10 cellular contexts compared by ENCODE assay signal in the genomic region with DNA sequence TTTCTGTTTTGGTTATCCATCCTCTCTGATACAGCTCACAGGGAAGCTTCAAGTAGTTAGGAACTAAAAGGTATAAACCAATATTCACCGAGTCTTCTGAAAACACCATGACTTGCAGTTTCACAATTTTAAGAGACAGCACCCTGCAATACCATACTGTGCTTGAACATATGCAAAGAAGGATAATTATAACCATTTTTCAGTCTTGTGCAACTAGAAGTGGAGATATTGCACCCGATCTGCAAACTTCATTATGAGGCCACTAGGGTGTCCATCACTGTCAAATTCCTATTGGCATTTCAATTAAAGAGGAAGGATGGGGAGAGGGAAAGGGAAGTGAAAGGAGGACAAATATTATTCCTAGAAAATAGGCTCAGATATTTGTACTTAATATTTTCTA. TPM values are rescaled to one million over a fixed set of nuclear protein-coding genes. Genes with fewer than 3 reads are reported as not detected.
DNase-seq lines count a peak whose midpoint lies in the region; ATAC-seq, FAIRE-seq and TF ChIP-seq lines count a peak whose summit lies in the region.
"Had no signal": no experiment of that assay in that cellular context is flagged by ENCODE, and none has a peak within 500 bp of the region (broad histone marks: within the 10 kb centered on the region; RNA-seq: fewer than 3 reads in every experiment).

No MANE protein-coding gene starts in this region.

- H3K4me1 ChIP-seq in K562 (replicated peaks in 1 of 2; ENCODE audit: control insufficient read depth in 2 of 2, insufficient read depth in 2 of 2, low read length in 2 of 2) (peaks cover 3 to 21% of the 10 kb centered on the region in 2 experiments; a peak in 2 of 5 replicates), right atrium auricular region (no peaks in the 10 kb centered on the region)

- H3K4me3 ChIP-seq in K562: no peak overlapping the region
- H3K4me3 ChIP-seq in right atrium auricular region: no peak overlapping the region

- H2AFZ ChIP-seq in K562 (ENCODE audit: low read depth, low read length): peak overlapping the region; percentile 71

- DNase-seq in K562 (ENCODE audit: extremely low read depth in 1 of 4, low spot score in 3 of 4): no peak
- DNase-seq in GM03348 (ENCODE audit: low spot score): no peak
- DNase-seq in HuH-7 (ENCODE audit: low spot score): no peak
- DNase-seq in right atrium auricular region (ENCODE audit: low spot score): no peak
- no peak for DNase-seq in effector CD4-positive, alpha-beta T cell
- DNase-seq: kidney glomerular epithelial cell, NCI-H146 had no signal

- peak; percentile 82 for ATAC-seq in GM18508 (IDR thresholded peaks at IDR 0.05; ENCODE audit: insufficient read depth, unreplicated experiment)
- ATAC-seq in GM21619 (IDR thresholded peaks at IDR 0.05; ENCODE audit: unreplicated experiment): peak; percentile 90
- peak; percentile 93 for ATAC-seq in HG03439 (IDR thresholded peaks at IDR 0.05; ENCODE audit: unreplicated experiment)
- ATAC-seq in K562: no peak; the same call in 2 of the 3 replicates

- H3K27me3 ChIP-seq in K562 (ENCODE audit: control insufficient read depth in 2 of 2, insufficient read depth in 2 of 2, low read length in 2 of 2) (no peaks in the 10 kb centered on the region), right atrium auricular region (no peaks in the 10 kb centered on the region)

- in situ Hi-C loops in K562 (cut with MboI): no loop called here

- TF ChIP-seq POLR2A in K562 (conservative IDR thresholded peaks at IDR 0.05): no peak

- no peak overlapping the region; the same call in 1 of the 2 replicates for H3K4me2 ChIP-seq in K562 (ENCODE audit: insufficient read depth, low read length)

- no peak for FAIRE-seq in K562 (lab: Jason Lieb, UNC)

- no peak overlapping the region for H3K9ac ChIP-seq in K562 (ENCODE audit: insufficient read depth in 1 of 2, low read depth in 2 of 2, low read length in 2 of 2)

- POLR2A ChIA-PET in K562 (lab: Yijun Ruan, JAX): interaction anchor here (0.6 kb wide), 1 partner anchor 15 kb away, joined by 3 read pairs; no protein-coding TSS in a partner anchor

- no peaks in the 10 kb centered on the region for H4K20me1 ChIP-seq in K562 (replicated peaks; ENCODE audit: control insufficient read depth, insufficient read depth, low read length)

- TF ChIP-seq RAD21 in K562 (CRISPR knock-in tag; conservative IDR thresholded peaks at IDR 0.05 in 1 of 2, IDR thresholded peaks at IDR 0.05 in 1 of 2): no peak

- H3K27ac ChIP-seq in K562 (ENCODE audit: extremely low read depth, low read depth, low read length) (no peak overlapping the region), right atrium auricular region (no peak overlapping the region)

- TF ChIP-seq CTCF in K562 (IDR thresholded peaks at IDR 0.05 in 2 of 3, conservative IDR thresholded peaks at IDR 0.05 in 1 of 3; ENCODE audit: insufficient read depth in 2 of 3, low read depth in 1 of 3, low read length in 3 of 3) (peak in 2 of 3 experiments; percentile 37; a peak in 3 of 6 replicates), right atrium auricular region (IDR thresholded peaks at IDR 0.05) (no peak)

- intact Hi-C loops in K562 (cut with micrococcal nuclease): no loop called here

- CTCF ChIA-PET in K562 (lab: Yijun Ruan, JAX; ENCODE audit: low intra/inter-chr PET ratio): no interaction called here

- H3K36me3 ChIP-seq in K562 (ENCODE audit: control insufficient read depth, insufficient read depth, low read length) (no peaks in the 10 kb centered on the region), right atrium auricular region (no peaks in the 10 kb centered on the region)

- BruUV-seq in K562 (replicated peaks; lab: Mats Ljungman, UMichigan): no TSS peak

- no peaks in the 10 kb centered on the region for H3K9me3 ChIP-seq in K562 (replicated peaks; ENCODE audit: control insufficient read depth, insufficient read depth, low read depth, low read length)
- H3K9me3 ChIP-seq in right atrium auricular region: no peaks in the 10 kb centered on the region

- WGBS in K562 (ENCODE audit: insufficient coverage, low coverage, missing lambda C conversion rate): 4% methylated on average over 2 of the region's 2 CpGs

- no peaks in the 10 kb centered on the region for H3K9me1 ChIP-seq in K562 (ENCODE audit: control insufficient read depth, insufficient read depth, low read length)

- no peaks in the 10 kb centered on the region for H3K79me2 ChIP-seq in K562 (ENCODE audit: control insufficient read depth, insufficient read depth, low read length)

- no peak for TF ChIP-seq EP300 in K562 (IDR thresholded peaks at IDR 0.05; ENCODE audit: low read length)

TF ChIP-seq in K562, 482 proteins besides CTCF, POLR2A, EP300 and RAD21 (continues in another document):
- TF ChIP-seq NFE2L1 (tag; IDR thresholded peaks at IDR 0.05; ENCODE audit: borderline replicate concordance, low read depth) (peak; percentile 65), ZNF707 (CRISPR knock-in tag; conservative IDR thresholded peaks at IDR 0.05) (no peak), C11orf30 (IDR thresholded peaks at IDR 0.05; ENCODE audit: low read depth) (peak; percentile 75), ZNF316 (IDR thresholded peaks at IDR 0.05) (peak; percentile 74), MAFK (IDR thresholded peaks at IDR 0.05; ENCODE audit: low read length) (peak; percentile 31; the same call in 1 of the 2 replicates), CEBPB (tag; IDR thresholded peaks at IDR 0.05) (peak; percentile 88), MAFG (tag; conservative IDR thresholded peaks at IDR 0.05) (peak; percentile 90), ZNF830 (CRISPR knock-in tag; IDR thresholded peaks at IDR 0.05) (no peak), MEIS2 (IDR thresholded peaks at IDR 0.05; ENCODE audit: partially characterized antibody) (peak; percentile 68)
- TF ChIP-seq, protein P1, sequence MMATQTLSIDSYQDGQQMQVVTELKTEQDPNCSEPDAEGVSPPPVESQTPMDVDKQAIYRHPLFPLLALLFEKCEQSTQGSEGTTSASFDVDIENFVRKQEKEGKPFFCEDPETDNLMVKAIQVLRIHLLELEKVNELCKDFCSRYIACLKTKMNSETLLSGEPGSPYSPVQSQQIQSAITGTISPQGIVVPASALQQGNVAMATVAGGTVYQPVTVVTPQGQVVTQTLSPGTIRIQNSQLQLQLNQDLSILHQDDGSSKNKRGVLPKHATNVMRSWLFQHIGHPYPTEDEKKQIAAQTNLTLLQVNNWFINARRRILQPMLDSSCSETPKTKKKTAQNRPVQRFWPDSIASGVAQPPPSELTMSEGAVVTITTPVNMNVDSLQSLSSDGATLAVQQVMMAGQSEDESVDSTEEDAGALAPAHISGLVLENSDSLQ (IDR thresholded peaks at IDR 0.05): peak; percentile 71

RNA-seq across cellular contexts. Expression of a gene that starts 32.4 kb away (rescaled TPM):
- total RNA-seq in K562 (2011; cell fraction: chromatin; rRNA removed; ENCODE audit: low replicate concordance): 90.2 and 99.8 TPM in 2 replicates
- total RNA-seq in K562 (2011; cell fraction: nucleolus; rRNA removed): 24.0 and 29.1 TPM in 2 replicates
- total RNA-seq in K562 (2011; cell fraction: nucleoplasm; rRNA removed): 14.7 and 29.8 TPM in 2 replicates
- 12.4 and 13.6 TPM in 2 replicates for total RNA-seq in K562 (2014; rRNA removed)
- total RNA-seq in K562 (2014; rRNA removed; fragmentation: Illumina TruSeq; extraction: Trizol): 21.0 and 22.1 TPM in 2 replicates
- 18.1 and 19.0 TPM in 2 replicates for total RNA-seq in K562 (2015; rRNA removed; fragmentation: Illumina TruSeq; extraction: Trizol)
- total RNA-seq in K562 (2021): 18.9 and 20.5 TPM in 2 replicates
- polyA plus RNA-seq in K562 (2011; rRNA removed): 24.9 and 26.1 TPM in 2 replicates
- polyA plus RNA-seq in K562 (2011; cell fraction: cytosol; rRNA removed): 8.4 and 14.0 TPM in 2 replicates
- 30.7 and 32.9 TPM in 2 replicates for polyA plus RNA-seq in K562 (2011; cell fraction: nucleus; rRNA removed)
- 6.1 and 11.1 TPM in 2 replicates for polyA plus RNA-seq in K562 (2012)
- 12.9 and 14.4 TPM in 2 replicates for polyA plus RNA-seq in K562 (2014; fragmentation: Illumina TruSeq; extraction: Trizol)
- 1 to 10 TPM; 3.3 to 3.9 TPM for polyA plus RNA-seq in K562 (2014; fragmentation: Nextera tagmentation; extraction: Ambion mirVana)
- 9.1 and 10.1 TPM in 2 replicates for polyA plus RNA-seq in K562 (2014; rRNA removed)
- 61.2 and 64.1 TPM in 2 replicates for polyA minus RNA-seq in K562 (2011; rRNA and poly(A)+ RNA removed)
- polyA minus RNA-seq in K562 (2011; cell fraction: cytosol; rRNA and poly(A)+ RNA removed): 9.6 and 11.6 TPM in 2 replicates
- polyA minus RNA-seq in K562 (2011; cell fraction: nucleus; rRNA and poly(A)+ RNA removed): 28.1 and 44.1 TPM in 2 replicates
- 10 to 100 TPM; 11.1 to 11.8 TPM for total RNA-seq in right atrium auricular region

RNA-seq across cellular contexts. Expression of a gene that starts 56.3 kb away (rescaled TPM):
- total RNA-seq in K562 (2011; cell fraction: chromatin; rRNA removed; ENCODE audit: low replicate concordance): 8.0 and 26.5 TPM in 2 replicates
- 1.5 and 3.0 TPM in 2 replicates for total RNA-seq in K562 (2011; cell fraction: nucleolus; rRNA removed)
- total RNA-seq in K562 (2011; cell fraction: nucleoplasm; rRNA removed): 6.6 and 7.8 TPM in 2 replicates
- total RNA-seq in K562 (2014; rRNA removed) (13.2 and 14.0 TPM in 2 replicates), K562 (2014; rRNA removed; fragmentation: Illumina TruSeq; extraction: Trizol) (21.9 and 26.4 TPM in 2 replicates), K562 (2015; rRNA removed; fragmentation: Illumina TruSeq; extraction: Trizol) (21.2 and 21.3 TPM in 2 replicates), K562 (2021) (26.2 and 27.6 TPM in 2 replicates), right atrium auricular region (10 to 100 TPM; 28.1 to 28.9 TPM)
- polyA plus RNA-seq in K562 (2011; rRNA removed) (5.4 and 13.6 TPM in 2 replicates), K562 (2014; fragmentation: Illumina TruSeq; extraction: Trizol) (22.5 and 23.5 TPM in 2 replicates), K562 (2014; fragmentation: Nextera tagmentation; extraction: Ambion mirVana) (10 to 100 TPM in 1 of 2 experiments, 1 to 10 TPM in 1; 8.3 to 11.4 TPM), K562 (2014; rRNA removed) (14.7 and 16.5 TPM in 2 replicates)
- polyA plus RNA-seq in K562 (2011; cell fraction: cytosol; rRNA removed): 1.8 and 3.3 TPM in 2 replicates
- 2.2 and 5.3 TPM in 2 replicates for polyA plus RNA-seq in K562 (2011; cell fraction: nucleus; rRNA removed)
- 12.4 and 13.5 TPM in 2 replicates for polyA plus RNA-seq in K562 (2012)
- 18.8 and 31.0 TPM in 2 replicates for polyA minus RNA-seq in K562 (2011; rRNA and poly(A)+ RNA removed)
- 5.4 and 15.3 TPM in 2 replicates for polyA minus RNA-seq in K562 (2011; cell fraction: cytosol; rRNA and poly(A)+ RNA removed)
- 7.8 and 9.4 TPM in 2 replicates for polyA minus RNA-seq in K562 (2011; cell fraction: nucleus; rRNA and poly(A)+ RNA removed)

Comparison
In these comparisons a context has a peak if more than half of its experiments do, and no peak if none do; other contexts are left out.
1. CTCF ChIP-seq: peak in K562 (2 of 3); none in right atrium auricular region (0 of 2).